Comparison of ENCODE assay signal across 17 cellular contexts in the genomic region with DNA sequence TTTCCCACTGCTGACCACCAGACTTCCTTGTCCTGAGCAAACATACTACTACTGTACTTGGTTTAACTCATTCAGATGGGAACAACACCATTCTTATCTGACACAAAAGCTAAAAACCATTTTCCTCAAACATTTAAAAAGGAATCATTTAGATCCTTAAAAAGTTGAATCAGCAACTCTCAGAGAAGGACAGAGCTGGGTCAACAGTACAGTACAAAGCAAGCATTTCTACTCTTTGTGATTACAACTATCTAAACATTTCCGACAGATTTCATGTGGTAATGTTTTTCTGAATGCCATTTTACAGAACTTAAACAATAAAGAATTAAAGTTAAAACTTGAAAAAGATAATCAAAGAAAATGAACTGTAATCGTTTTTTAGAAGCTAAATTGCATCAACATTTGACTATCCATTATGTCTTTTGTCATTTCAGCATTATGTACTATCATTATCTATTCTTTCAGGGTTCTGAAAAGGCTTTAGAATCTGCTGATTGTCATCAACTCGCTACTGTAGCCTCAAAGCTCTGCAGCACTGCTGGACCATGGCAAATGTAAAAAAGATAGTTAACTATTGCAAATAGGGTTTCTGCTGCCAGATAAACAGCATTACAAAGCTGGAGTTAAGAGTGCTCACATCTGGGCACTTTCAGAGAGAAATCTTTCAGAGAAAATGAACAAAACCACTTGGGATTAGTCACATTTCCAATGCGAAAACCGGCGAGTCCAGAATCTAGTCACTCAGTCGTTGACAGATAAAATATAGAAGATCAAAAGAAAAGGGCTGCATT.
DNase-seq lines count a peak whose midpoint lies in the region; TF ChIP-seq lines count a peak whose summit lies in the region.
"Had no signal": no experiment of that assay in that cellular context is flagged by ENCODE, and none has a peak within 500 bp of the region (broad histone marks: within the 10 kb centered on the region; RNA-seq: fewer than 3 reads in every experiment).

No MANE protein-coding gene starts in this region.

- H3K27ac Mint-ChIP-seq in activated naive CD4-positive, alpha-beta T cell treated with anti-CD3 and anti-CD28 coated beads, Interleukin-2, amount 10 ng/mL, durations not matched to agents 7 days and 5 days = no peak overlapping the region
- H3K27ac Mint-ChIP-seq: activated naive CD8-positive, alpha-beta T cell treated with anti-CD3 and anti-CD28 coated beads for 36 hours; CD4-positive, CD25-positive, alpha-beta regulatory T cell; naive thymus-derived CD4-positive, alpha-beta T cell; stimulated activated naive CD8-positive, alpha-beta T cell treated with anti-CD3 and anti-CD28 coated beads, Interleukin-15, Interleukin-2, amounts not matched to agents 100 ng/mL and 50 ng/mL, for 24 hours had no signal

- H3K4me1 Mint-ChIP-seq in activated naive CD4-positive, alpha-beta T cell treated with anti-CD3 and anti-CD28 coated beads, Interleukin-2, amount 10 ng/mL, durations not matched to agents 7 days and 5 days = no peaks in the 10 kb centered on the region
- H3K4me1 Mint-ChIP-seq: CD4-positive, CD25-positive, alpha-beta regulatory T cell; central memory CD8-positive, alpha-beta T cell; naive thymus-derived CD4-positive, alpha-beta T cell had no signal

- in situ Hi-C loops in transverse colon (cut with MboI; ENCODE audit: low pct_ligation_motif_present in 1 of 4, low pct_unique_long_range_greater_than_20kb in 1 of 4, low sequenced_read_pairs in 3 of 4) = no loop called here

- H3K27ac ChIP-seq in parathyroid adenoma (no peak overlapping the region), breast epithelium (no peak overlapping the region), transverse colon (no peak overlapping the region)
- H3K27ac ChIP-seq: psoas muscle, uterus had no signal

- H3K4me1 ChIP-seq in parathyroid adenoma = peaks cover 4% of the 10 kb centered on the region
- no peaks in the 10 kb centered on the region for H3K4me1 ChIP-seq in breast epithelium
- peaks cover 0 to 5% (median 0%) of the 10 kb centered on the region in 4 donors for H3K4me1 ChIP-seq in transverse colon
- H3K4me1 ChIP-seq: psoas muscle, uterus had no signal

- H3K4me3 ChIP-seq in epithelial cell of proximal tubule (ENCODE audit: low read depth, low read length) (peak overlapping the region; percentile 3), parathyroid adenoma (ENCODE audit: low read depth, low read length) (no peak overlapping the region), breast epithelium (no peak overlapping the region), transverse colon (no peak overlapping the region)
- H3K4me3 ChIP-seq: psoas muscle, uterus had no signal

- CTCF ChIA-PET in activated naive CD4-positive, alpha-beta T cell treated with anti-CD3 and anti-CD28 coated beads, Interleukin-2, amount 10 ng/mL, durations not matched to agents 7 days and 5 days (lab: Charles Lee) = interaction anchor here (0.6 kb wide), 1 partner anchor 591 kb away, joined by 3 read pairs; no protein-coding TSS in a partner anchor

- no peaks in the 10 kb centered on the region for H3K79me2 ChIP-seq in parathyroid adenoma

- no peaks in the 10 kb centered on the region for H3K36me3 ChIP-seq in parathyroid adenoma (ENCODE audit: control insufficient read depth, insufficient read depth, low read length)
- no peaks in the 10 kb centered on the region for H3K36me3 ChIP-seq in breast epithelium
- no peaks in the 10 kb centered on the region for H3K36me3 ChIP-seq in transverse colon
- H3K36me3 ChIP-seq: uterus had no signal

- no peak overlapping the region for H3K4me3 Mint-ChIP-seq in activated naive CD4-positive, alpha-beta T cell treated with anti-CD3 and anti-CD28 coated beads, Interleukin-2, amount 10 ng/mL, durations not matched to agents 7 days and 5 days
- H3K4me3 Mint-ChIP-seq: activated naive CD8-positive, alpha-beta T cell treated with anti-CD3 and anti-CD28 coated beads for 36 hours; CD4-positive, CD25-positive, alpha-beta regulatory T cell; central memory CD8-positive, alpha-beta T cell; naive thymus-derived CD4-positive, alpha-beta T cell; stimulated activated naive CD8-positive, alpha-beta T cell treated with anti-CD3 and anti-CD28 coated beads, Interleukin-15, Interleukin-2, amounts not matched to agents 100 ng/mL and 50 ng/mL, for 24 hours had no signal

- TF ChIP-seq EP300 in transverse colon (IDR thresholded peaks at IDR 0.05; ENCODE audit: low read depth) = no peak

- 55 to 57% methylated on average over 7 of the region's 7 CpGs for WGBS in transverse colon (ENCODE audit: low coverage in 1 of 2), 2 donors

- no peak overlapping the region for H3K9ac ChIP-seq in parathyroid adenoma

- H3K27me3 ChIP-seq in parathyroid adenoma (ENCODE audit: control insufficient read depth, insufficient read depth, low read length) (no peaks in the 10 kb centered on the region), breast epithelium (no peaks in the 10 kb centered on the region), transverse colon (no peaks in the 10 kb centered on the region)
- H3K27me3 ChIP-seq: uterus had no signal

- no peaks in the 10 kb centered on the region for H3K36me3 Mint-ChIP-seq in activated naive CD4-positive, alpha-beta T cell treated with anti-CD3 and anti-CD28 coated beads, Interleukin-2, amount 10 ng/mL, durations not matched to agents 7 days and 5 days
- H3K36me3 Mint-ChIP-seq: CD4-positive, CD25-positive, alpha-beta regulatory T cell had no signal

- peak overlapping the region; percentile 12 for H2AFZ ChIP-seq in parathyroid adenoma

- TF ChIP-seq CTCF in epithelial cell of proximal tubule (conservative IDR thresholded peaks at IDR 0.05; ENCODE audit: low read depth, low read length) (no peak), parathyroid adenoma (IDR thresholded peaks at IDR 0.05) (no peak), breast epithelium (IDR thresholded peaks at IDR 0.05) (no peak), transverse colon (IDR thresholded peaks at IDR 0.05) (no peak)

- TF ChIP-seq POLR2A in breast epithelium (IDR thresholded peaks at IDR 0.05) (no peak), transverse colon (IDR thresholded peaks at IDR 0.05) (no peak)

- no peak overlapping the region for H3K4me2 ChIP-seq in parathyroid adenoma (ENCODE audit: low read length)

- peak; percentile 44 for DNase-seq in NCI-H1105 treated with DMSO at 0.1 percent for 48 hours (lab: John Stamatoyannopoulos, UW)
- DNase-seq in NCI-H1105 (lab: John Stamatoyannopoulos, UW) = no peak
- peak; percentile 18 for DNase-seq in SK-N-DZ (ENCODE audit: low spot score)
- DNase-seq in epithelial cell of proximal tubule (ENCODE audit: low read depth) = no peak
- DNase-seq in breast epithelium (ENCODE audit: low spot score in 2 of 2) = no peak
- no peak for DNase-seq in activated naive CD4-positive, alpha-beta T cell treated with anti-CD3 and anti-CD28 coated beads, Interleukin-2, amount 10 ng/mL, durations not matched to agents 7 days and 5 days
- no peak for DNase-seq in transverse colon
- DNase-seq: activated naive CD8-positive, alpha-beta T cell treated with anti-CD3 and anti-CD28 coated beads for 36 hours; CD4-positive, CD25-positive, alpha-beta regulatory T cell; mammary epithelial cell; naive thymus-derived CD4-positive, alpha-beta T cell; NCI-H510A treated with DMSO at 0.1 percent for 48 hours; psoas muscle; uterus had no signal

- H3K9me3 ChIP-seq in parathyroid adenoma (ENCODE audit: control insufficient read depth, low read length) (peaks cover 3% of the 10 kb centered on the region), breast epithelium (no peaks in the 10 kb centered on the region), transverse colon (no peaks in the 10 kb centered on the region)
- H3K9me3 ChIP-seq: psoas muscle, uterus had no signal

- H3K9me3 Mint-ChIP-seq in activated naive CD4-positive, alpha-beta T cell treated with anti-CD3 and anti-CD28 coated beads, Interleukin-2, amount 10 ng/mL, durations not matched to agents 7 days and 5 days = no peaks in the 10 kb centered on the region
- H3K9me3 Mint-ChIP-seq: activated naive CD8-positive, alpha-beta T cell treated with anti-CD3 and anti-CD28 coated beads for 36 hours; central memory CD8-positive, alpha-beta T cell; stimulated activated naive CD8-positive, alpha-beta T cell treated with anti-CD3 and anti-CD28 coated beads, Interleukin-15, Interleukin-2, amounts not matched to agents 100 ng/mL and 50 ng/mL, for 24 hours had no signal

- intact Hi-C loops in breast epithelium (cut with DNase I; ENCODE audit: low total_unique reads) (no loop called here), transverse colon (cut with DNase I; ENCODE audit: low total_unique reads) (no loop called here)

- no peaks in the 10 kb centered on the region for H3K27me3 Mint-ChIP-seq in activated naive CD4-positive, alpha-beta T cell treated with anti-CD3 and anti-CD28 coated beads, Interleukin-2, amount 10 ng/mL, durations not matched to agents 7 days and 5 days
- H3K27me3 Mint-ChIP-seq: activated naive CD8-positive, alpha-beta T cell treated with anti-CD3 and anti-CD28 coated beads for 36 hours; CD4-positive, CD25-positive, alpha-beta regulatory T cell had no signal

Comparison
In these comparisons a context has a peak if more than half of its experiments do, and no peak if none do; other contexts are left out.
1. DNase-seq: peak in NCI-H1105 treated with DMSO at 0.1 percent for 48 hours (single experiment) and SK-N-DZ (single experiment); none in NCI-H1105 (single experiment), epithelial cell of proximal tubule (single experiment), breast epithelium (0 of 2), activated naive CD4-positive, alpha-beta T cell treated with anti-CD3 and anti-CD28 coated beads, Interleukin-2, amount 10 ng/mL, durations not matched to agents 7 days and 5 days (single experiment) and transverse colon (single experiment).